Comparison of ENCODE assay signal across 8 cellular contexts in the genomic region with DNA sequence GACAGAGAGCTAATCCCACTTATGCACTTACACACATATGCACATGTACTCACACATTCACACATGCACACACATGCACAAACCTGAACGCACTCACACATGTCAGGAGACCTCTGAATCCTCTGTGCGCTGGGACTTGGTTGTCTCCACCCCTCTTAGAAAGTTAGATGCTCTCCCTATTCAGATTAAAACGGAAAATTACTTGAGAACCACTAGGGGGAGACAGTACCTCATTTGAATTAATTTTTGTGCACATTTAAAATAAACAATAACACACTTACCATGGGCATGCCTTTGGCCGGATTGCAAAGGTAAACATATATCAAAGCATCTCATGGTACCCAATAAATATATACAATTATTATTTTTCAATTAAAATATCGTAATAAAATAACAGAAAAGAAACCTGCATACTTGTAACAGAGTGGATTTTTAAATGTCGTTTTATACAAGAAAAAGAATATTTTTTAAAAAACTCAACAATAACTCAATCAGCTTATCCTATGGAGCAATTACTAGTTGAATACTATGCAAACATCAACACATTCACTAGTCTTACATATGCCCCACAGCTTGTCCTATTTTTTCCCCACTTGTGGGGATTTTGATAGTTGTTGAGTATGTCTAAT. TPM values are rescaled to one million over a fixed set of nuclear protein-coding genes. Genes with fewer than 3 reads are reported as not detected.
A peak's percentile ranks its signal among the peaks of the same experiment; 100 is the strongest.
DNase-seq lines count a peak whose midpoint lies in the region; ATAC-seq and TF ChIP-seq lines count a peak whose summit lies in the region.

No MANE protein-coding gene starts in this region.

- 39 to 40% methylated on average over 6 of the region's 6 CpGs for WGBS in aorta, 2 donors

- H3K4me1 ChIP-seq in BE2C (no peaks in the 10 kb centered on the region), foreskin keratinocyte (no peaks in the 10 kb centered on the region), aorta (ENCODE audit: control insufficient read depth in 1 of 2, insufficient read depth in 2 of 2, low read length in 2 of 2) (no peaks in the 10 kb centered on the region)

- H3K27me3 ChIP-seq in BE2C = peaks cover 3% of the 10 kb centered on the region; the same call in 1 of the 2 replicates
- no peaks in the 10 kb centered on the region for H3K27me3 ChIP-seq in foreskin keratinocyte
- no peaks in the 10 kb centered on the region for H3K27me3 ChIP-seq in aorta (ENCODE audit: control insufficient read depth in 1 of 2, insufficient read depth in 2 of 2, low read length in 1 of 2)

- H3K27ac ChIP-seq in foreskin keratinocyte (no peak overlapping the region), aorta (ENCODE audit: low read depth in 1 of 2, low read length in 2 of 2) (no peak overlapping the region)

- H3K9me3 ChIP-seq in BE2C = no peaks in the 10 kb centered on the region
- H3K9me3 ChIP-seq in aorta (ENCODE audit: control insufficient read depth, low read length) = no peaks in the 10 kb centered on the region

- H3K36me3 ChIP-seq in BE2C (no peaks in the 10 kb centered on the region), aorta (ENCODE audit: control insufficient read depth in 1 of 2, insufficient read depth in 2 of 2, low read length in 1 of 2) (no peaks in the 10 kb centered on the region)

- intact Hi-C loops in aorta (cut with DNase I) = no loop called here

- peak; percentile 60 for TF ChIP-seq CTCF in BE2C (IDR thresholded peaks at IDR 0.05; ENCODE audit: low read depth, low read length)
- peak; percentile 52 for TF ChIP-seq CTCF in foreskin keratinocyte (conservative IDR thresholded peaks at IDR 0.05)

- ATAC-seq in foreskin keratinocyte (no peak), GM18907 (IDR thresholded peaks at IDR 0.05; ENCODE audit: unreplicated experiment) (no peak), GM18873 (IDR thresholded peaks at IDR 0.05; ENCODE audit: low FRiP score, unreplicated experiment) (no peak), aorta (ENCODE audit: low FRiP score) (no peak)

- no peak for DNase-seq in BE2C
- peak; percentile 47 for DNase-seq in H4 (ENCODE audit: low spot score)
- DNase-seq in RKO (ENCODE audit: low spot score) = peak; percentile 64
- peak in 1 of 2 donors; percentile 2 for DNase-seq in foreskin keratinocyte
- no peak for DNase-seq in amniotic stem cell (lab: John Stamatoyannopoulos, UW)
- DNase-seq in aorta = no peak

- H3K4me3 ChIP-seq in BE2C (ENCODE audit: low read depth, low read length) (no peak overlapping the region), aorta (ENCODE audit: low read length in 2 of 2) (no peak overlapping the region)

RNA-seq across cellular contexts. Expression of a gene that starts 9.5 kb away (rescaled TPM):
- 0.80 TPM for polyA plus RNA-seq in BE2C (2012; ENCODE audit: insufficient read depth, insufficient read length, low read depth)
- total RNA-seq in H4 (2014; rRNA removed; shearing (Covaris generic)) = not detected in 2 replicates
- total RNA-seq in foreskin keratinocyte = not detected in 2 replicates
- polyA plus RNA-seq in foreskin keratinocyte = not detected in 2 replicates
- 10 to 100 TPM; 10.1 to 15.1 TPM for total RNA-seq in aorta
- 10 to 100 TPM in 1 of 2 donors, under 1 TPM in 1; 1.00 to 11.4 TPM for polyA plus RNA-seq in aorta

RNA-seq across cellular contexts. Expression of a gene that starts 23.0 kb away (rescaled TPM):
- not detected for polyA plus RNA-seq in BE2C (2012; ENCODE audit: insufficient read depth, insufficient read length, low read depth)
- total RNA-seq in H4 (2014; rRNA removed; shearing (Covaris generic)) = not detected in 2 replicates
- total RNA-seq in foreskin keratinocyte (not detected in 2 replicates), aorta (10 to 100 TPM in 1 of 2 donors, 1 to 10 TPM in 1; 7.7 to 21.3 TPM)
- polyA plus RNA-seq in foreskin keratinocyte (not detected in 2 replicates), aorta (1 to 10 TPM in 1 of 2 donors, under 1 TPM in 1; 0.61 to 6.3 TPM)

RNA-seq across cellular contexts. Expression of a gene that starts 59.9 kb away (rescaled TPM):
- not detected for polyA plus RNA-seq in BE2C (2012; ENCODE audit: insufficient read depth, insufficient read length, low read depth)
- not detected in 2 replicates for total RNA-seq in H4 (2014; rRNA removed; shearing (Covaris generic))
- total RNA-seq in foreskin keratinocyte (not detected in 2 replicates), aorta (1 to 10 TPM; 1.4 to 2.0 TPM)
- polyA plus RNA-seq in foreskin keratinocyte (not detected in 2 replicates), aorta (under 1 TPM; 0.08 to 0.88 TPM)

Comparison
In these comparisons a context has a peak if more than half of its experiments do, and no peak if none do; other contexts are left out.
1. DNase-seq: peak in H4 (single experiment) and RKO (single experiment); none in BE2C (single experiment), amniotic stem cell (single experiment) and aorta (0 of 2).
2. RNA of a gene that starts 9.5 kb away (total RNA-seq): 10.1 to 15.1 TPM in aorta; not detected in H4 and not detected in foreskin keratinocyte; every median in the first group is over 10 times any median in the second.